ENCODE assay signal across 12 cellular contexts in the genomic region with DNA sequence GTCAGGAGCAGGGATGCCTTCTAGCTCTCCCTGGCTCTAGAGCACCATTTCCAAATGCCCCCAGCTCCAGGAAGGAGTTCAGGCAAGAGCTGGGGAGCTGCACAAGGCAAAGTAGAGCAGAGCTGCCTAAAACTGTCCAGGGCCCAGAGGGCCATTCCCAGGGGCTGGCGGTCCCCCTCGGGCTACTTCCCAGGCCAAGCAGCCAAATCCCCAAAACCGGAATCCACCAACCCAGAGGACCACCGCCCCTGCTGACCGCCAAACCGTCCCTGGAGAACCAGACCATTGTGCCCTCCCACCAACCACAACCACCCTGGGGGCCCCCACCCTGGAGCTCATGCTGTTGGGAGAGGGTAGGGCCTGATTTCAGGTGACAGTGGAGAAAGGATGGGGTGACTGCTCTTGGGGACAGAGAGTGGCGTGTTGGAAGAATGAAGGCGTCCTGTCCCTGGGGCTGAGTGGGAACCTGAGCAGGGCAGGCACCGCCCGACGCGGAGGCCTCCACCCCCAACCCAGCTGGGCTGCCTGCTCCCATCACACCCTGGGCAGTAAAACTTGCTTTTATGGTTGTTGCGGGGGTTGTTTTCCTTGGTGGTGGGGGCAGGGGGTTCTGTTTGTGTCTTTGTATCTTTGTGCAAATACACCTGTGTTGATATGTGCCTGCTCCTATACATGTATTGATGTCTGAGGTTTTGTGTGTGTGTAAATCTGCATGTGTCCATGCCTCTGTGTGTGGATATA. TPM values are rescaled to one million over a fixed set of nuclear protein-coding genes. Genes with fewer than 3 reads are reported as not detected.
DNase-seq lines count a peak whose midpoint lies in the region; ATAC-seq and TF ChIP-seq lines count a peak whose summit lies in the region.
"Had no signal": no experiment of that assay in that cellular context is flagged by ENCODE, and none has a peak within 500 bp of the region (broad histone marks: within the 10 kb centered on the region; RNA-seq: fewer than 3 reads in every experiment).

No MANE protein-coding gene starts in this region.

- peak overlapping the region; percentile 68 for H3K4me2 ChIP-seq in GM23248 (ENCODE audit: unreplicated experiment)

- no peaks in the 10 kb centered on the region for H3K36me3 Mint-ChIP-seq in naive B cell

- H3K9ac ChIP-seq in GM23248, result peak overlapping the region; percentile 89

- peaks cover 49% of the 10 kb centered on the region for H3K4me1 ChIP-seq in ACC112 (ENCODE audit: control insufficient read depth, insufficient read depth, low read length, unreplicated experiment)
- H3K4me1 ChIP-seq in GM23248 (ENCODE audit: insufficient read depth), result peaks cover 41% of the 10 kb centered on the region
- peaks cover 3 to 19% of the 10 kb centered on the region in 2 donors for H3K4me1 ChIP-seq in ascending aorta
- H3K4me1 ChIP-seq: psoas muscle had no signal

- H2AFZ ChIP-seq in ACC112 (ENCODE audit: low read length, unreplicated experiment) (no peak overlapping the region), GM23248 (no peak overlapping the region)

- peaks cover 19 to 49% (median 29%) of the 10 kb centered on the region in 3 donors for H3K27me3 Mint-ChIP-seq in naive B cell

- no peak for TF ChIP-seq CTCF in ascending aorta (IDR thresholded peaks at IDR 0.05)

- no peaks in the 10 kb centered on the region for H3K27me3 ChIP-seq in ACC112 (ENCODE audit: insufficient read depth, low read length)
- no peaks in the 10 kb centered on the region for H3K27me3 ChIP-seq in GM23248 (replicated peaks; ENCODE audit: insufficient read depth)
- H3K27me3 ChIP-seq in ascending aorta, result no peaks in the 10 kb centered on the region

- 98 to 99% methylated on average over 13 of the region's 13 CpGs for WGBS in GM23248 (ENCODE audit: low coverage in 1 of 2, low lambda C conversion rate in 2 of 2, missing lambda C conversion rate in 2 of 2), 2 experiments

- peak overlapping the region in 2 of 6 donors; percentile 33 to 74 for H3K27ac Mint-ChIP-seq in naive B cell

- H3K79me2 ChIP-seq in ACC112 (ENCODE audit: control insufficient read depth, insufficient read depth, low read length, unreplicated experiment), result no peaks in the 10 kb centered on the region
- no peaks in the 10 kb centered on the region for H3K79me2 ChIP-seq in GM23248 (ENCODE audit: insufficient read depth)

- H3K9me3 ChIP-seq in GM23248 (ENCODE audit: low read depth) (no peaks in the 10 kb centered on the region), ascending aorta (no peaks in the 10 kb centered on the region)
- H3K9me3 ChIP-seq: psoas muscle had no signal

- H4K20me1 ChIP-seq in GM23248 (ENCODE audit: insufficient read depth), result no peaks in the 10 kb centered on the region

- ATAC-seq in naive B cell (ENCODE audit: low read depth in 2 of 2), result no peak
- no peak for ATAC-seq in HG03469 (IDR thresholded peaks at IDR 0.05; ENCODE audit: unreplicated experiment)

- H3F3A ChIP-seq in GM23248 (ENCODE audit: insufficient read depth), result peaks cover 26% of the 10 kb centered on the region

- intact Hi-C loops in ascending aorta (cut with DNase I), result loop anchor here (5.0 kb wide), 1 partner anchor 726 kb away; no protein-coding TSS in a partner anchor

- H3K4me1 Mint-ChIP-seq in naive B cell, result peaks cover 25 to 34% (median 28%) of the 10 kb centered on the region in 3 donors

- in situ Hi-C loops in GM23248 (cut with MboI), result loop anchor here (10.0 kb wide), 1 partner anchor 718 kb away; no protein-coding TSS in a partner anchor

- H3K9me3 Mint-ChIP-seq in naive B cell, result no peaks in the 10 kb centered on the region

- H3K36me3 ChIP-seq in ACC112 (ENCODE audit: insufficient read depth, low read length), result no peaks in the 10 kb centered on the region
- H3K36me3 ChIP-seq in GM23248 (ENCODE audit: low read depth), result no peaks in the 10 kb centered on the region
- no peaks in the 10 kb centered on the region for H3K36me3 ChIP-seq in ascending aorta

- peak overlapping the region; percentile 14 to 92 (median 79) for H3K4me3 Mint-ChIP-seq in naive B cell

- no peak for DNase-seq in GM23248
- no peak for DNase-seq in ascending aorta (ENCODE audit: low spot score in 2 of 2)
- no peak for DNase-seq in naive B cell
- DNase-seq in AG08395 (ENCODE audit: low spot score), result no peak
- DNase-seq in NCI-H1092 (lab: John Stamatoyannopoulos, UW), result no peak
- no peak for DNase-seq in COLO829 (ENCODE audit: low spot score)
- DNase-seq: DMS153, KBM-7, NCI-H446, psoas muscle had no signal

- H3K4me3 ChIP-seq in ACC112 (ENCODE audit: low read depth, low read length) (no peak overlapping the region), GM23248 (no peak overlapping the region), ascending aorta (no peak overlapping the region)

- peak overlapping the region; percentile 93 for H3K27ac ChIP-seq in ACC112 (ENCODE audit: low read depth, low read length)
- H3K27ac ChIP-seq in GM23248, result peak overlapping the region; percentile 93
- peak overlapping the region; percentile 67 to 85 for H3K27ac ChIP-seq in ascending aorta

- H3K9me2 ChIP-seq in GM23248 (ENCODE audit: insufficient read depth), result no peaks in the 10 kb centered on the region

RNA-seq across cellular contexts. Expression of a gene that starts 24.0 kb away (rescaled TPM):
- total RNA-seq in GM23248 (2014; rRNA removed; shearing (Covaris generic)), result not detected in 2 replicates
- polyA plus RNA-seq in GM23248 (2016; fragmentation: Nextera tagmentation; extraction: Ambion mirVana), result not detected in 2 replicates
- total RNA-seq in ascending aorta, result not detected
- not detected for polyA plus RNA-seq in naive B cell (ENCODE audit: low read depth in 6 of 6)
- total RNA-seq: psoas muscle had no signal

RNA-seq across cellular contexts. Expression of a gene that starts 32.1 kb away (rescaled TPM):
- 5.5 and 12.9 TPM in 2 replicates for total RNA-seq in GM23248 (2014; rRNA removed; shearing (Covaris generic))
- 17.5 and 19.8 TPM in 2 replicates for polyA plus RNA-seq in GM23248 (2016; fragmentation: Nextera tagmentation; extraction: Ambion mirVana)
- total RNA-seq in ascending aorta, result 54.3 TPM
- not detected for polyA plus RNA-seq in naive B cell (ENCODE audit: low read depth in 6 of 6)

RNA-seq across cellular contexts. Expression of a gene that starts 38.7 kb away (rescaled TPM):
- not detected in 2 replicates for total RNA-seq in GM23248 (2014; rRNA removed; shearing (Covaris generic))
- polyA plus RNA-seq in GM23248 (2016; fragmentation: Nextera tagmentation; extraction: Ambion mirVana) (0.15 TPM in 1 of 2 replicates, not detected in the other), naive B cell (ENCODE audit: low read depth in 6 of 6) (not detected)
- not detected for total RNA-seq in ascending aorta
- total RNA-seq: psoas muscle had no signal

RNA-seq across cellular contexts. Expression of a gene that starts 58.9 kb away (rescaled TPM):
- 0.22 TPM in 1 of 2 replicates, not detected in the other for total RNA-seq in GM23248 (2014; rRNA removed; shearing (Covaris generic))
- 0.13 TPM in 1 of 2 replicates, not detected in the other for polyA plus RNA-seq in GM23248 (2016; fragmentation: Nextera tagmentation; extraction: Ambion mirVana)
- not detected for total RNA-seq in ascending aorta
- not detected for polyA plus RNA-seq in naive B cell (ENCODE audit: low read depth in 6 of 6)
